Comparison of ENCODE assay signal across 9 cellular contexts in genomic region chr3:134650431-134651346, GRCh38. TPM values are rescaled to one million over a fixed set of nuclear protein-coding genes. Genes with fewer than 3 reads are reported as not detected.
A peak's percentile ranks its signal among the peaks of the same experiment; 100 is the strongest.
DNase-seq lines count a peak whose midpoint lies in the region; ATAC-seq, FAIRE-seq and TF ChIP-seq lines count a peak whose summit lies in the region.
"Had no signal": no experiment of that assay in that cellular context is flagged by ENCODE, and none has a peak within 500 bp of the region (broad histone marks: within the 10 kb centered on the region; RNA-seq: fewer than 3 reads in every experiment).

TSS of gene KY (minus strand) at chr3:134651022. CDS start at chr3:134650960, 62 bp downstream.

- no peaks in the 10 kb centered on the region for H3K27me3 ChIP-seq in right atrium auricular region

- no peak for TF ChIP-seq POLR2A in A549 (IDR thresholded peaks at IDR 0.05; ENCODE audit: low read length)

- POLR2A ChIA-PET in A549 (lab: Yijun Ruan, JAX) = no interaction called here

- FAIRE-seq in A549 (lab: Jason Lieb, UNC) = no peak

- no peak for TF ChIP-seq CTCF in A549 (IDR thresholded peaks at IDR 0.05)
- TF ChIP-seq CTCF in HFF-Myc (IDR thresholded peaks at IDR 0.05; ENCODE audit: low read depth, low read length, missing control alignments) = peak; percentile 8
- TF ChIP-seq CTCF in right atrium auricular region (IDR thresholded peaks at IDR 0.05) = peak in 1 of 2 donors; percentile 57

- TF ChIP-seq RAD21 in A549 (conservative IDR thresholded peaks at IDR 0.05 in 1 of 2, IDR thresholded peaks at IDR 0.05 in 1 of 2) = 0 out of 5 replicates have a peak, but pooled peaks of 1 of the 2 experiments have one; percentile 13

- DNase-seq in A549 (ENCODE audit: low read depth in 1 of 2, low spot score in 1 of 2) = peak; percentile 9 to 19
- DNase-seq in HFF-Myc (ENCODE audit: extremely low read depth, low read depth) = no peak
- DNase-seq in amygdala (lab: John Stamatoyannopoulos, UW) = peak in 40 of 56 donors; percentile 11 to 70 (median 40)
- DNase-seq in right atrium auricular region (ENCODE audit: low spot score) = peak; percentile 52
- peak; percentile 50 for DNase-seq in pons (ENCODE audit: low spot score)
- DNase-seq in activated naive CD4-positive, alpha-beta T cell treated with anti-CD3 and anti-CD28 coated beads, Interleukin-2, amount 50 U/mL, for 16 hours = no peak
- DNase-seq: activated T-cell treated with anti-CD3 and anti-CD28 coated beads, Interleukin-2, amount 50 U/mL, for 4 hours had no signal

- peak within 1 kb of the TSS; percentile 85 for H3K4me2 ChIP-seq in A549

- H3K4me3 ChIP-seq in A549 (peak within 1 kb of the TSS; percentile 33), HFF-Myc (replicated peaks; ENCODE audit: low read depth, low read length) (peak within 1 kb of the TSS; percentile 27), right atrium auricular region (peak within 1 kb of the TSS; percentile 30 to 51)

- H3K9me3 ChIP-seq in A549 = no peaks in the 10 kb centered on the region
- H3K9me3 ChIP-seq in right atrium auricular region = no peaks in the 10 kb centered on the region

- H3K27ac ChIP-seq in A549 (peak within 1 kb of the TSS in 1 of 2 experiments; percentile 24; a peak in 1 of 6 replicates), right atrium auricular region (peak within 1 kb of the TSS; percentile 2 to 10)

- CTCF ChIA-PET in A549 (lab: Yijun Ruan, JAX) = no interaction called here

- no peaks in the 10 kb centered on the region for H3K36me3 ChIP-seq in right atrium auricular region

- H3K4me1 ChIP-seq in A549 = no peaks in the 10 kb centered on the region
- peaks cover 0 to 24% of the 10 kb centered on the region in 2 donors for H3K4me1 ChIP-seq in right atrium auricular region

- no peak for TF ChIP-seq EP300 in A549 (IDR thresholded peaks at IDR 0.05)

- ATAC-seq in A549 (peak; percentile 76 to 90), GM18520 (IDR thresholded peaks at IDR 0.05; ENCODE audit: unreplicated experiment) (no peak), HG03442 (IDR thresholded peaks at IDR 0.05; ENCODE audit: unreplicated experiment) (no peak)

- 54% methylated on average over 4 of the region's 77 CpGs for WGBS in A549 (ENCODE audit: missing lambda C conversion rate)

TF ChIP-seq in A549, 52 proteins besides CTCF, POLR2A, EP300 and RAD21:
- TF ChIP-seq MAFK (IDR thresholded peaks at IDR 0.05; ENCODE audit: partially characterized antibody) = peak; percentile 87
- TF ChIP-seq NFE2L2 (conservative IDR thresholded peaks at IDR 0.05; ENCODE audit: low read length) = no peak

RNA-seq across cellular contexts. Expression of gene KY, which starts in this region (rescaled TPM):
- polyA plus RNA-seq in A549 (2011; rRNA removed) = 0.04 and 0.07 TPM in 2 replicates
- 0.03 TPM in 2 replicates for polyA plus RNA-seq in A549 (2012; cell fraction: cytosol; rRNA removed)
- polyA plus RNA-seq in A549 (2012; cell fraction: nucleus; rRNA removed) = 0.11 and 0.12 TPM in 2 replicates
- 0.05 TPM in 1 of 3 replicates, not detected in the others for polyA plus RNA-seq in A549 (2017; fragmentation: RNase III; extraction: RNeasy Plus Mini Kit Qiagen cat#74134 plus additional on column Dnase treatment)
- 0.25 TPM in 1 of 2 replicates, not detected in the other for polyA minus RNA-seq in A549 (2011; rRNA and poly(A)+ RNA removed)
- under 1 TPM; 0.33 to 0.59 TPM for total RNA-seq in right atrium auricular region
- total RNA-seq: activated T-cell treated with anti-CD3 and anti-CD28 coated beads, Interleukin-2, amount 50 U/mL, for 4 hours had no signal

Comparison
In these comparisons a context has a peak if more than half of its experiments do, and no peak if none do; other contexts are left out.
1. Peak in DNase-seq, ATAC-seq, H3K4me3 ChIP-seq and H3K4me2 ChIP-seq in A549; RNA of the gene not detected or under 1 TPM.
2. Peak in DNase-seq, H3K4me3 ChIP-seq and H3K27ac ChIP-seq in right atrium auricular region; RNA of the gene not detected or under 1 TPM.
3. DNase-seq: peak in amygdala (40 of 56) and pons (single experiment); none in HFF-Myc (single experiment) and activated naive CD4-positive, alpha-beta T cell treated with anti-CD3 and anti-CD28 coated beads, Interleukin-2, amount 50 U/mL, for 16 hours (single experiment).
4. Peak in every context shown above with its lines, with median percentiles within 50 percentile points of each other: H3K4me3 ChIP-seq.